In genomic region chrX:115233497-115234219, GRCh38 we compare ENCODE assay signal across 9 cellular contexts. TPM values are rescaled to one million over a fixed set of nuclear protein-coding genes. Genes with fewer than 3 reads are reported as not detected.
DNase-seq lines count a peak whose midpoint lies in the region; ATAC-seq and TF ChIP-seq lines count a peak whose summit lies in the region.
"Had no signal": no experiment of that assay in that cellular context is flagged by ENCODE, and none has a peak within 500 bp of the region (broad histone marks: within the 10 kb centered on the region; RNA-seq: fewer than 3 reads in every experiment).

Gene LRCH2 (minus strand): TSS chrX:115234096. CDS start chrX:115234041, 55 bp downstream.

- peak within 1 kb of the TSS; percentile 32 to 80 (median 65) for H3K27ac ChIP-seq in stomach
- H3K27ac ChIP-seq: epithelial cell of prostate had no signal

- H3K9me3 ChIP-seq in iPS-15b (ENCODE audit: control insufficient read depth, insufficient read depth, low read length) (no peaks in the 10 kb centered on the region), stomach (no peaks in the 10 kb centered on the region)

- H3K4me1 ChIP-seq in iPS-15b (ENCODE audit: control insufficient read depth, insufficient read depth, low read length) (peaks cover 15% of the 10 kb centered on the region), stomach (no peaks in the 10 kb centered on the region)

- peak within 1 kb of the TSS; percentile 59 for H3K4me3 ChIP-seq in HFF-Myc (replicated peaks; ENCODE audit: low read depth, low read length)
- peak within 1 kb of the TSS; percentile 70 for H3K4me3 ChIP-seq in iPS-15b (ENCODE audit: low read depth, low read length)
- H3K4me3 ChIP-seq in stomach = peak within 1 kb of the TSS; percentile 53 to 61 (median 55)

- WGBS in stomach, 5 donors = 0 to 18% (median 5%) methylated on average over 13 to 49 of the region's 52 CpGs

- no peak for TF ChIP-seq EP300 in stomach (IDR thresholded peaks at IDR 0.05)

- intact Hi-C loops in stomach (cut with DNase I; ENCODE audit: low total_unique reads) = no loop called here

- TF ChIP-seq CTCF in HFF-Myc (IDR thresholded peaks at IDR 0.05; ENCODE audit: low read depth, low read length, missing control alignments) (no peak), stomach (IDR thresholded peaks at IDR 0.05) (no peak)

- H3K36me3 ChIP-seq in iPS-15b (ENCODE audit: control insufficient read depth, insufficient read depth, low read length) (no peaks in the 10 kb centered on the region), stomach (no peaks in the 10 kb centered on the region)

- peak within 1 kb of the TSS; percentile 28 for H3K9ac ChIP-seq in iPS-15b (ENCODE audit: low read depth, low read length)

- no peak for DNase-seq in HFF-Myc (ENCODE audit: extremely low read depth, low read depth)
- DNase-seq in amygdala (lab: John Stamatoyannopoulos, UW) = peak in 50 of 56 donors; percentile 2 to 66 (median 26)
- DNase-seq in stomach = no peak
- DNase-seq in SKM-1 (lab: John Stamatoyannopoulos, UW; ENCODE audit: unreplicated experiment) = no peak
- DNase-seq in germinal center (ENCODE audit: low spot score) = no peak

- no peak for TF ChIP-seq POLR2A in stomach (IDR thresholded peaks at IDR 0.05)

- ATAC-seq in GM18909 (IDR thresholded peaks at IDR 0.05; ENCODE audit: poor library complexity, unreplicated experiment) = no peak
- no peak for ATAC-seq in HG02840 (IDR thresholded peaks at IDR 0.05; ENCODE audit: low FRiP score, unreplicated experiment)

- no peaks in the 10 kb centered on the region for H3K27me3 ChIP-seq in iPS-15b (ENCODE audit: control insufficient read depth, insufficient read depth, low read length)
- peaks cover 0 to 25% (median 4%) of the 10 kb centered on the region in 3 donors for H3K27me3 ChIP-seq in stomach

RNA-seq across cellular contexts. Expression of gene LRCH2, which starts in this region (rescaled TPM):
- 10 to 100 TPM in 2 of 5 donors, 1 to 10 TPM in 2, under 1 TPM in 1; 0.58 to 21.8 (median 6.7) TPM for total RNA-seq in stomach
- polyA plus RNA-seq in stomach = 1 to 10 TPM; 1.2 to 2.1 (median 1.6) TPM

Comparison
In these comparisons a context has a peak if more than half of its experiments do, and no peak if none do; other contexts are left out.
1. DNase-seq: peak in amygdala (50 of 56); none in HFF-Myc (single experiment), stomach (single experiment), SKM-1 (single experiment) and germinal center (single experiment).
2. Peak in every context shown above with its lines, with median percentiles within 50 percentile points of each other: H3K4me3 ChIP-seq.